In genomic region chr2:48530033-48530804, GRCh38 we compare ENCODE assay signal across 8 cellular contexts. TPM values are rescaled to one million over a fixed set of nuclear protein-coding genes. Genes with fewer than 3 reads are reported as not detected.
DNase-seq lines count a peak whose midpoint lies in the region; ATAC-seq and TF ChIP-seq lines count a peak whose summit lies in the region.

A gene with protein sequence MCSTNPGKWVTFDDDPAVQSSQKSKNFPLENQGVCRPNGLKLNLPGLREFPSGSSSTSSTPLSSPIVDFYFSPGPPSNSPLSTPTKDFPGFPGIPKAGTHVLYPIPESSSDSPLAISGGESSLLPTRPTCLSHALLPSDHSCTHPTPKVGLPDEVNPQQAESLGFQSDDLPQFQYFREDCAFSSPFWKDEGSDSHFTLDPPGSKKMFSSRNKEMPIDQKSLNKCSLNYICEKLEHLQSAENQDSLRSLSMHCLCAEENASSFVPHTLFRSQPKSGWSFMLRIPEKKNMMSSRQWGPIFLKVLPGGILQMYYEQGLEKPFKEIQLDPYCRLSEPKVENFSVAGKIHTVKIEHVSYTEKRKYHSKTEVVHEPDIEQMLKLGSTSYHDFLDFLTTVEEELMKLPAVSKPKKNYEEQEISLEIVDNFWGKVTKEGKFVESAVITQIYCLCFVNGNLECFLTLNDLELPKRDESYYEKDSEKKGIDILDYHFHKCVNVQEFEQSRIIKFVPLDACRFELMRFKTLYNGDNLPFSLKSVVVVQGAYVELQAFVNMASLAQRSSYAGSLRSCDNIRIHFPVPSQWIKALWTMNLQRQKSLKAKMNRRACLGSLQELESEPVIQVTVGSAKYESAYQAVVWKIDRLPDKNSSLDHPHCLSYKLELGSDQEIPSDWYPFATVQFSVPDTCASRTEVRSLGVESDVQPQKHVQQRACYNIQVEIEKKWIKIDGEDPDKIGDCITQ (plus strand): TSS chr2:48530154. CDS start chr2:48580634, 50,480 bp downstream.

- H3K4me3 ChIP-seq in kidney epithelial cell (ENCODE audit: low read depth, low read length), result peak within 1 kb of the TSS; percentile 59

- H3K27ac Mint-ChIP-seq in HFFc6 (peak within 1 kb of the TSS; percentile 72), MCF 10A (ENCODE audit: low read depth, unreplicated experiment) (peak within 1 kb of the TSS; percentile 51)

- no peak for ATAC-seq in GM21786 (IDR thresholded peaks at IDR 0.05; ENCODE audit: unreplicated experiment)

- no peaks in the 10 kb centered on the region for H3K27me3 ChIP-seq in kidney epithelial cell (ENCODE audit: control insufficient read depth, insufficient read depth, low read length)

- no TSS peak for BruUV-seq in MCF 10A (replicated peaks; lab: Mats Ljungman, UMichigan)

- H3K36me3 Mint-ChIP-seq in HFFc6 (ENCODE audit: low read depth) (no peaks in the 10 kb centered on the region), MCF 10A (ENCODE audit: insufficient read depth, unreplicated experiment) (peaks cover 7% of the 10 kb centered on the region)

- CTCF ChIA-PET in MCF 10A (lab: Yijun Ruan, JAX), result no interaction called here

- H3K36me3 ChIP-seq in kidney epithelial cell (ENCODE audit: control insufficient read depth, insufficient read depth, low read length), result no peaks in the 10 kb centered on the region

- H3K4me3 Mint-ChIP-seq in HFFc6 (peak within 1 kb of the TSS; percentile 89), MCF 10A (ENCODE audit: unreplicated experiment) (peak within 1 kb of the TSS; percentile 84)

- DNase-seq in G401 (ENCODE audit: low spot score), result peak; percentile 10
- DNase-seq in HFFc6, result no peak
- peak in 4 of 5 donors; percentile 10 to 38 (median 14) for DNase-seq in T-helper 1 cell
- no peak for DNase-seq in MCF 10A (ENCODE audit: unreplicated experiment)
- no peak for DNase-seq in kidney epithelial cell (ENCODE audit: low read depth)
- peak; percentile 14 to 26 for DNase-seq in stimulated activated CD4-positive, alpha-beta T cell treated with anti-CD3 and anti-CD28 coated beads, Interleukin-1b, Interleukin-23, amount 100 ng/mL, for 4 hours (ENCODE audit: low read depth in 2 of 2)
- DNase-seq in DMS114 treated with DMSO at 0.1 percent for 48 hours (lab: John Stamatoyannopoulos, UW; ENCODE audit: unreplicated experiment), result no peak

- H3K27me3 Mint-ChIP-seq in HFFc6 (ENCODE audit: insufficient read depth) (no peaks in the 10 kb centered on the region), MCF 10A (ENCODE audit: insufficient read depth, unreplicated experiment) (no peaks in the 10 kb centered on the region)

- H3K4me1 Mint-ChIP-seq in HFFc6 (ENCODE audit: low read depth), result peaks cover 30% of the 10 kb centered on the region
- no peaks in the 10 kb centered on the region for H3K4me1 Mint-ChIP-seq in MCF 10A (ENCODE audit: insufficient read depth, unreplicated experiment)

- TF ChIP-seq CTCF in HFFc6 (IDR thresholded peaks at IDR 0.05), result peak; percentile 36; the same call in 1 of the 2 replicates
- TF ChIP-seq CTCF in MCF 10A (IDR thresholded peaks at IDR 0.05; ENCODE audit: unreplicated experiment), result no peak
- TF ChIP-seq CTCF in kidney epithelial cell (IDR thresholded peaks at IDR 0.05; ENCODE audit: insufficient read depth, low read length, poor library complexity, severe bottlenecking), result no peak

- in situ Hi-C loops in G401 (cut with HindIII; ENCODE audit: low sequenced_read_pairs), result no loop called here

- POLR2A ChIA-PET in MCF 10A (lab: Yijun Ruan, JAX), result no interaction called here

- intact Hi-C loops in MCF 10A (cut with micrococcal nuclease), result no loop called here

- no peaks in the 10 kb centered on the region for H3K9me3 Mint-ChIP-seq in HFFc6
- no peaks in the 10 kb centered on the region for H3K9me3 Mint-ChIP-seq in MCF 10A (ENCODE audit: unreplicated experiment)

RNA-seq across cellular contexts. Expression of the gene that starts here (rescaled TPM):
- 0.43 and 3.1 TPM in 2 replicates for total RNA-seq in G401 (2014; rRNA removed; shearing (Covaris generic))
- 1 to 10 TPM; 1.3 to 4.3 (median 3.1) TPM for total RNA-seq in HFFc6 (2021; fragmentation: NEBNext Ultra II Directional; extraction: Animal tissue kit (Norgen Biotek cat#: 25700))
- total RNA-seq in MCF 10A (2022) (0.23 and 0.42 TPM in 2 replicates), kidney epithelial cell (0.88 and 2.9 TPM in 2 replicates)

Comparison
In these comparisons a context has a peak if more than half of its experiments do, and no peak if none do; other contexts are left out.
1. DNase-seq: peak in G401 (single experiment), T-helper 1 cell (4 of 5) and stimulated activated CD4-positive, alpha-beta T cell treated with anti-CD3 and anti-CD28 coated beads, Interleukin-1b, Interleukin-23, amount 100 ng/mL, for 4 hours (2 of 2); none in HFFc6 (single experiment), MCF 10A (single experiment), kidney epithelial cell (single experiment) and DMS114 treated with DMSO at 0.1 percent for 48 hours (single experiment).